Comparison of ENCODE assay signal across 8 cellular contexts in the genomic region with DNA sequence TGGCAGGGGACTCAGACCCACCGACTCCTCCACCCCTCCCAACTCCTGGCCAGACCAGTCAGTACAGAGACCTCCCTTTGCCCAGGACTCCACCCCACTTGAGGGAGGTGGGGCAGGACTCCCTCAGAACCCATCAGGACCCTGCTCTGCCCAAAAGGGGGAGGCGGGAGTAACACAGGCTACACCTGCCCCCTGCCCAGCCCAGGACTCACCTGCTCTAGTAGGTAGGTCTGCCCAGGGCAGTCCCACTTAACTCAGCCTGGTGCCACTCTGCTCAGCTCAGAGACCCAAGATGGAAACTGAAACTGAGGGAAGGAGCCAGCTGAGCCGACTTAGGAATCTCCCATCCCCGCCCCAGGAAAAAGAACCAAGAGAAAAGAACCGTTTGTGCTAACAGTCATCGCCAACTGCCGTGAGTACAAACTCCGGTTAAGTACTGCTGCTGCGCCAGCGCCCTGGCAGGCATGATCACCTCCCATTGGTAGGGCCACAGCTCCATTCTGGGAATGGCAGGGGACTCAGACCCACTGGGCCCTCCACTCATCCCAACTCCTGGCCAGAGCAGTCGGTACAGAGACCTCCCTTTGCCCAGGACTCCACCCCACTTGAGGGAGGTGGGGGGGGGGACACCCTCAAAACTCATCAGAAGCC. TPM values are rescaled to one million over a fixed set of nuclear protein-coding genes. Genes with fewer than 3 reads are reported as not detected.
A peak's percentile ranks its signal among the peaks of the same experiment; 100 is the strongest.
DNase-seq lines count a peak whose midpoint lies in the region; ATAC-seq and TF ChIP-seq lines count a peak whose summit lies in the region.

No MANE protein-coding gene starts in this region.

- peak overlapping the region; percentile 67 for H3K4me3 Mint-ChIP-seq in MCF 10A (ENCODE audit: unreplicated experiment)

- CTCF ChIA-PET in MCF 10A (lab: Yijun Ruan, JAX), result interaction anchor here (1.0 to 5.0 kb wide), 5 partner anchors 44 to 149 kb away, joined by 3 to 28 read pairs (median 7); no protein-coding TSS in a partner anchor

- WGBS in right lobe of liver (ENCODE audit: insufficient coverage, low coverage, low lambda C conversion rate, missing lambda C conversion rate), result 8% methylated on average over 9 of the region's 11 CpGs

- peak; percentile 22 to 45 (median 30) for ATAC-seq in right lobe of liver
- ATAC-seq in HG03039 (IDR thresholded peaks at IDR 0.05; ENCODE audit: unreplicated experiment), result no peak

- TF ChIP-seq CTCF in MCF 10A (IDR thresholded peaks at IDR 0.05; ENCODE audit: unreplicated experiment), result no peak
- no peak for TF ChIP-seq CTCF in right lobe of liver (IDR thresholded peaks at IDR 0.05)

- H3K36me3 Mint-ChIP-seq in MCF 10A (ENCODE audit: insufficient read depth, unreplicated experiment), result peaks cover 24% of the 10 kb centered on the region

- H3K27me3 ChIP-seq in right lobe of liver, result no peaks in the 10 kb centered on the region

- no TSS peak for BruUV-seq in MCF 10A (replicated peaks; lab: Mats Ljungman, UMichigan)

- H3K9me3 ChIP-seq in right lobe of liver, result no peaks in the 10 kb centered on the region

- POLR2A ChIA-PET in MCF 10A (lab: Yijun Ruan, JAX), result interaction anchor here (0.7 to 3.0 kb wide), 7 partner anchors 8 to 146 kb away, joined by 3 to 17 read pairs (median 6); a partner anchor contains a TSS

- no peak for TF ChIP-seq POLR2A in right lobe of liver (IDR thresholded peaks at IDR 0.05)

- peaks cover 0 to 50% (median 16%) of the 10 kb centered on the region in 4 donors for H3K4me1 ChIP-seq in right lobe of liver

- H3K27me3 Mint-ChIP-seq in MCF 10A (ENCODE audit: insufficient read depth, unreplicated experiment), result no peaks in the 10 kb centered on the region

- H3K27ac ChIP-seq in right lobe of liver (peak overlapping the region; percentile 65 to 83 (median 77)), temporal lobe (ENCODE audit: low read depth, low read length) (peak overlapping the region; percentile 51)

- H3K27ac Mint-ChIP-seq in MCF 10A (ENCODE audit: low read depth, unreplicated experiment), result peak overlapping the region; percentile 4

- H3K4me3 ChIP-seq in right lobe of liver, result peak overlapping the region; percentile 54 to 62 (median 59)

- no peaks in the 10 kb centered on the region for H3K9me3 Mint-ChIP-seq in MCF 10A (ENCODE audit: unreplicated experiment)

- no peaks in the 10 kb centered on the region for H3K4me1 Mint-ChIP-seq in MCF 10A (ENCODE audit: insufficient read depth, unreplicated experiment)

- DNase-seq in activated T-cell treated with anti-CD3 and anti-CD28 coated beads for 1 hour (ENCODE audit: low read depth) (peak; percentile 31), MV-4-11 (lab: John Stamatoyannopoulos, UW) (peak; percentile 9), MCF 10A (ENCODE audit: unreplicated experiment) (no peak), right lobe of liver (peak in 1 of 3 donors; percentile 56), NCI-H345 treated with DMSO at 0.1 percent for 48 hours (lab: John Stamatoyannopoulos, UW; ENCODE audit: unreplicated experiment) (no peak)
- DNase-seq in activated T-cell treated with anti-CD3 and anti-CD28 coated beads, Interleukin-2, amount 50 U/mL, for 1 hour, result no peak

- H3K36me3 ChIP-seq in right lobe of liver, result peaks cover 0 to 6% (median 0%) of the 10 kb centered on the region in 4 donors

- intact Hi-C loops in MCF 10A (cut with micrococcal nuclease) (no loop called here), right lobe of liver (cut with DNase I) (loop anchor here in 1 of 2 donors (5.0 kb wide), 1 partner anchor 150 kb away; no protein-coding TSS in a partner anchor)

RNA-seq across cellular contexts. Expression of a gene that starts 0.5 kb away (rescaled TPM):
- 2.8 and 4.2 TPM in 2 replicates for total RNA-seq in MCF 10A (2022)
- 10 to 100 TPM in 4 of 6 experiments, 1 to 10 TPM in 2; 9.0 to 27.9 (median 19.6) TPM for total RNA-seq in right lobe of liver
- total RNA-seq in temporal lobe, result 1.5 TPM

RNA-seq across cellular contexts. Expression of a gene that starts 9.1 kb away (rescaled TPM):
- 37.4 and 44.6 TPM in 2 replicates for total RNA-seq in MCF 10A (2022)
- 10 to 100 TPM; 14.3 to 36.4 (median 21.3) TPM for total RNA-seq in right lobe of liver
- 11.3 TPM for total RNA-seq in temporal lobe

RNA-seq across cellular contexts. Expression of a gene that starts 10.6 kb away (rescaled TPM):
- total RNA-seq in MCF 10A (2022) (not detected in 2 replicates), right lobe of liver (1 to 10 TPM in 2 of 6 experiments, under 1 TPM in 4; 0.38 to 1.6 (median 0.85) TPM), temporal lobe (not detected)

RNA-seq across cellular contexts. Expression of a gene that starts 13.8 kb away (rescaled TPM):
- 0.26 and 0.44 TPM in 2 replicates for total RNA-seq in MCF 10A (2022)
- total RNA-seq in right lobe of liver, result 1 to 10 TPM in 1 of 6 experiments, under 1 TPM in 2, not detected in 3; 0.11 to 1.2 (median 0.11) TPM
- total RNA-seq in temporal lobe, result 0.49 TPM

RNA-seq across cellular contexts. Expression of a gene that starts 42.8 kb away (rescaled TPM):
- total RNA-seq in MCF 10A (2022) (101 and 119 TPM in 2 replicates), right lobe of liver (100 to 1,000 TPM in 1 of 6 experiments, 10 to 100 TPM in 5; 54.0 to 108 (median 65.3) TPM), temporal lobe (49.4 TPM)

Comparison
In these comparisons a context has a peak if more than half of its experiments do, and no peak if none do; other contexts are left out.
1. DNase-seq: peak in activated T-cell treated with anti-CD3 and anti-CD28 coated beads for 1 hour (single experiment) and MV-4-11 (single experiment); none in activated T-cell treated with anti-CD3 and anti-CD28 coated beads, Interleukin-2, amount 50 U/mL, for 1 hour (single experiment), MCF 10A (single experiment) and NCI-H345 treated with DMSO at 0.1 percent for 48 hours (single experiment).